In the genomic region with DNA sequence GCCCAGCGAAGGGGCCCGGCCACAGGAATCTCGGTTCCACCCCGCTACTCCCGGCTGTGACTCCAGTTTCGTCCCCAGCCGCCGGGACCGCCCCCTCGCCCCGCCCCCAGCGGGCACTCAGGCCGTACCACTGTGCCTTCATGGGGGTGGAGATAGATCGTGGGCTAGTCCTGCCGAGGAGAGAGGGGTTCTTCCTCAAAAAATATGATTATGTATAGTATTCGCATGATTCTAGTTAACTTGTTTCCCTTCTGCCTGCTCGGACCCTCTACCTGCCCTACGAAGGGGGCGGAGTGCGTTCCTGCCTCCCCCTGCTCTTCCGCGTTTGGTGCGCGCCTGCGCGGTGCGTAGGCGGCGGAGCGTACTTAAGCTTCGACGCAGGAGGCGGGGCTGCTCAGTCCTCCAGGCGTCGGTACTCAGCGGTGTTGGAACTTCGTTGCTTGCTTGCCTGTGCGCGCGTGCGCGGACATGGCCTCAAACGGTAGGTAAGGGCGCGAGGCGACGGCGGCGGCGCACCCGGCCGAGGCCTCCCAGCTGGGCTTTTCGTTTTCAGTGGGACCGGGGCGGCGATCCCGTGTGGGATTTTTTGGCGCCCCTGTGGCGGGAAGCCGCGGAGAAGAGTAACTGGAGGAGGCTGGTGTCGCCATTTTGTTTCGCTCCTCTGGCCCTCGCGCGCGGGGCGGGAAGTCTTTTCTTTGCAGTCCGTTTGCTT, we compare ENCODE assay signal across 1 cellular context.
A peak's percentile ranks its signal among the peaks of the same experiment; 100 is the strongest.
TF ChIP-seq lines count a peak whose summit lies in the region.

A gene (plus strand): TSS at position 393 of the 712 bp plus-strand sequence. CDS start 76 bp downstream, at position 469.

TF ChIP-seq in HCT116, 20 proteins besides CTCF, POLR2A, EP300 and RAD21 (continued from another document):
- TF ChIP-seq, protein P1, sequence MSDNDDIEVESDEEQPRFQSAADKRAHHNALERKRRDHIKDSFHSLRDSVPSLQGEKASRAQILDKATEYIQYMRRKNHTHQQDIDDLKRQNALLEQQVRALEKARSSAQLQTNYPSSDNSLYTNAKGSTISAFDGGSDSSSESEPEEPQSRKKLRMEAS (IDR thresholded peaks at IDR 0.05): peak; percentile 90
